In the genomic region with DNA sequence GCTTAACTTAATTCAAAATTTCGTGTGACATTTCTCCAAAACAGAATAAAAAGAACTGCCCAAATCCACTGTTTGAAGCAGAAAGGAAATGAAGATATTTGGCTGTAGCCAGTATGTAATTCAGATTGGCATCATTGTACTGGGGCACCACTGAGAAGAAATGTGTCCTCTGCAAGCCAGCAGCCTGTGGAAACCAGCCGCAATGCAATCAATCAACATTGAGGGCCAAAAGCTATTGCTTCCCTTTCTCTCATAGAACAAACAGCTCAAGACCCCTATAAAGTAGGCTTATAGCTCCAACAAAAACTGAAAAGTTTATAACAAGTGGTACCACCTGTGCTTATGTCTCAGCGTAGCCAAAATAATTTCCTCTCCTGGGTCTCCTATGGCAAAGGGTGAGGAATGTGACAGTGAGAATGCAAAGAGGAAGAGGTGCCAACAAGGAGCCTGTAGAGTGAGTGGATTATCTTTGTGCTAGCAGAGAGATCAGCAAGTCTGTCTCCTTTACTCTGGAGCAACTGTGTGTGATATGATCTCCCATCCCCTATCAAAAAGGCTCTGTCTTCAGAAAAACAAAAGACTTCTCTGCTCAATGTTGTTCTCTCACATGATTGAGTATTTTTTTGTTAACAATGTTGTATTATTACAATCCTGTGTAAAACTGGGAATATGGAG, we compare ENCODE assay signal across 17 cellular contexts.
"Had no signal": no experiment of that assay in that cellular context is flagged by ENCODE, and none has a peak within 500 bp of the region (broad histone marks: within the 10 kb centered on the region; RNA-seq: fewer than 3 reads in every experiment).

No MANE protein-coding gene starts in this region.

- DNase-seq: activated B cell treated with CpG ODN at 0.5 μM for 24 hours; activated CD4-positive, alpha-beta T cell treated with anti-CD3 and anti-CD28 coated beads for 48 hours; activated CD8-positive, alpha-beta memory T cell treated with anti-CD3 and anti-CD28 coated beads, Interleukin-2, amount 50 U/mL, for 4 hours; activated CD8-positive, alpha-beta T cell treated with anti-CD3 and anti-CD28 coated beads, Interleukin-2, amount 10 ng/mL, durations not matched to agents 7 days and 5 days; activated effector memory CD4-positive, alpha-beta T cell treated with anti-CD3 and anti-CD28 coated beads, Interleukin-2, amount 50 U/mL, for 16 hours; activated T-cell treated with anti-CD3 and anti-CD28 coated beads, Interleukin-2, amount 50 U/mL, for 48 hours; dermis blood vessel endothelial cell; gastrocnemius medialis; heart right ventricle; mammary epithelial cell; stimulated activated CD4-positive, alpha-beta T cell treated with anti-CD3 and anti-CD28 coated beads, Interleukin-12 subunit alpha, Interleukin-12 subunit beta, amount 100 ng/mL, for 4 hours; stimulated activated CD4-positive, alpha-beta T cell treated with anti-CD3 and anti-CD28 coated beads, Interleukin-2, amount 100 ng/mL, for 24 hours; stomach; T-helper 2 cell had no signal

- H3K36me3 ChIP-seq: gastrocnemius medialis, heart right ventricle, stomach, tibial nerve, vagina had no signal

- H3K27ac ChIP-seq: gastrocnemius medialis, heart right ventricle, stomach, tibial nerve, vagina had no signal

- H3K4me1 ChIP-seq: stomach, vagina had no signal

- H3K4me3 ChIP-seq: gastrocnemius medialis, heart right ventricle, stomach, tibial nerve, vagina had no signal

- ATAC-seq: activated CD8-positive, alpha-beta T cell treated with anti-CD3 and anti-CD28 coated beads, Interleukin-2, amount 10 ng/mL, durations not matched to agents 7 days and 5 days; gastrocnemius medialis; natural killer cell treated with Interleukin-12 subunit alpha and Interleukin-12 subunit beta and Interleukin-15 and Interleukin-18, amount 100 ng/mL, for 72 hours had no signal

- H3K27me3 ChIP-seq: gastrocnemius medialis, heart right ventricle, stomach, tibial nerve, vagina had no signal

- H3K9me3 ChIP-seq: gastrocnemius medialis, heart right ventricle, stomach, tibial nerve, vagina had no signal
